Comparison of ENCODE assay signal across 9 cellular contexts in the genomic region with DNA sequence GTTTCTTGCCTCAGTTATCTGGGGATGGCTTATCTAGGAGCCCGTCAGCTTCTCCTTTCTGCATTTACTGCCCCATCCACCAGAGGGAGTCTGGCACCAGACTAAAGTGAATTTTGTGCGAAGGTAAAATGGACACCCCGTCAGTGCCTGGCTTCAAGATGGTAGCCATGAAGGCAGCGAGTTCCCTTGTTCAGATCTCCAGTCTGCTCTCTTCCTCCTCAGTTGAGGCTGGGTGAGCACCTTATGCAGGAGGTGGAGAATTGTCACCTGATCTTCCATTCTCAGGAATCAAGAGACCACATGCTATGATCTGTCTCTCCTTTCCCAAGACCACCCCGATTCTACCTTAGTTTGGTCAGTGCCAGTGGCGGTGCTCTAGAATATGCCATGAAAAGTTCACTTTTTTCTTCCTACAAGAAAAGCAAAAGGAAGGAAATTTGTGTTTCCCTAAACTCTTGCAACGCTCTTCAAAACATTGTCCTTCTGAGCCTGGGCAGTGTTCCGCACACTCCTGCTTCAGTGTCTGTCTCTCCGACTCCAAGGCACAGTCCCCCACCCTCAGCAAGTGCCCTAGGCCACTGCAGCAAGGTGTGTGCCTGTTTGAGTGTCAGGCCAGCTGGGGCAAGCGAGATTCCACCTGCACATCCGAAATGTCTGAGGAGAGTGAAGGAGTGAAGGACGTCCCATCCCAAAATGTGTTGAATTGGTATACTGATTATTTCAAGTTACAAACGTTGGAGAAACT.
DNase-seq lines count a peak whose midpoint lies in the region; ATAC-seq and TF ChIP-seq lines count a peak whose summit lies in the region.
"Had no signal": no experiment of that assay in that cellular context is flagged by ENCODE, and none has a peak within 500 bp of the region (broad histone marks: within the 10 kb centered on the region; RNA-seq: fewer than 3 reads in every experiment).

No MANE protein-coding gene starts in this region.

- H3K36me3 ChIP-seq in endodermal cell (ENCODE audit: control insufficient read depth, insufficient read depth, low read length): no peaks in the 10 kb centered on the region
- H3K36me3 ChIP-seq: BLaER1 treated with 17β-estradiol and CSF1 and Interleukin-3, amounts not matched to agents 10 nM and 100 nM had no signal

- TF ChIP-seq CTCF in VCaP (conservative IDR thresholded peaks at IDR 0.05): peak; percentile 71
- peak; percentile 87 for TF ChIP-seq CTCF in endodermal cell (conservative IDR thresholded peaks at IDR 0.05)
- TF ChIP-seq CTCF in retinal pigment epithelial cell (conservative IDR thresholded peaks at IDR 0.05; ENCODE audit: low read depth, low read length): peak; percentile 63

- H3K9ac ChIP-seq in endodermal cell (ENCODE audit: extremely low read depth, low read length, poor library complexity, severe bottlenecking): no peak overlapping the region
- H3K9ac ChIP-seq: BLaER1 treated with 17β-estradiol and CSF1 and Interleukin-3, amounts not matched to agents 10 nM and 100 nM had no signal

- no peaks in the 10 kb centered on the region for H3K36me3 Mint-ChIP-seq in endodermal cell (ENCODE audit: low read depth)

- H3K4me3 Mint-ChIP-seq in endodermal cell: no peak overlapping the region

- H3K27me3 ChIP-seq in endodermal cell (ENCODE audit: control insufficient read depth, insufficient read depth, low read length, poor library complexity, severe bottlenecking): no peaks in the 10 kb centered on the region
- H3K27me3 ChIP-seq: BLaER1 treated with 17β-estradiol and CSF1 and Interleukin-3, amounts not matched to agents 10 nM and 100 nM had no signal

- H3K27ac ChIP-seq in VCaP (no peak overlapping the region), endodermal cell (ENCODE audit: low read depth, low read length) (no peak overlapping the region)
- H3K27ac ChIP-seq: BLaER1 treated with 17β-estradiol and CSF1 and Interleukin-3, amounts not matched to agents 10 nM and 100 nM had no signal

- H3K27ac Mint-ChIP-seq in endodermal cell: no peak overlapping the region

- peak; percentile 70 for ATAC-seq in GM21786 (IDR thresholded peaks at IDR 0.05; ENCODE audit: unreplicated experiment)

- no peaks in the 10 kb centered on the region for H3K4me1 ChIP-seq in endodermal cell (ENCODE audit: control insufficient read depth, insufficient read depth, low read length)
- H3K4me1 ChIP-seq: BLaER1 treated with 17β-estradiol and CSF1 and Interleukin-3, amounts not matched to agents 10 nM and 100 nM had no signal

- H3K4me3 ChIP-seq in endodermal cell (ENCODE audit: low read length) (no peak overlapping the region), retinal pigment epithelial cell (ENCODE audit: low read length) (no peak overlapping the region)
- H3K4me3 ChIP-seq: BLaER1 treated with 17β-estradiol and CSF1 and Interleukin-3, amounts not matched to agents 10 nM and 100 nM had no signal

- no peaks in the 10 kb centered on the region for H3K9me3 ChIP-seq in endodermal cell (ENCODE audit: control insufficient read depth, low read length)
- H3K9me3 ChIP-seq: BLaER1 treated with 17β-estradiol and CSF1 and Interleukin-3, amounts not matched to agents 10 nM and 100 nM had no signal

- H3K4me1 Mint-ChIP-seq in endodermal cell: peaks cover 3% of the 10 kb centered on the region

- 87 to 89% methylated on average over 7 to 13 of the region's 13 CpGs for WGBS in endodermal cell (ENCODE audit: insufficient coverage in 1 of 2, insufficient read length in 1 of 2), 2 experiments

- H3K27me3 Mint-ChIP-seq in endodermal cell (ENCODE audit: insufficient read depth): peaks cover 2% of the 10 kb centered on the region

- H3K9me3 Mint-ChIP-seq in endodermal cell: peaks cover 5% of the 10 kb centered on the region

- peak in 2 of 3 experiments; percentile 25 to 61 for DNase-seq in NCI-H1417 (lab: John Stamatoyannopoulos, UW)
- DNase-seq in NCI-H1417 treated with DMSO at 0.1 percent for 48 hours (lab: John Stamatoyannopoulos, UW): no peak
- DNase-seq in NAMALWA (ENCODE audit: low spot score): peak; percentile 91
- DNase-seq in endodermal cell: peak; percentile 86
- no peak for DNase-seq in retinal pigment epithelial cell (ENCODE audit: low read depth)
- no peak for DNase-seq in mesenteric fat pad (ENCODE audit: low spot score)

Comparison
In these comparisons a context has a peak if more than half of its experiments do, and no peak if none do; other contexts are left out.
1. DNase-seq: peak in NCI-H1417 (2 of 3), NAMALWA (single experiment) and endodermal cell (single experiment); none in NCI-H1417 treated with DMSO at 0.1 percent for 48 hours (single experiment), retinal pigment epithelial cell (single experiment) and mesenteric fat pad (single experiment).
2. Peak in every context shown above with its lines, with median percentiles within 50 percentile points of each other: CTCF ChIP-seq.